24 cellular contexts compared by ENCODE assay signal in the genomic region with DNA sequence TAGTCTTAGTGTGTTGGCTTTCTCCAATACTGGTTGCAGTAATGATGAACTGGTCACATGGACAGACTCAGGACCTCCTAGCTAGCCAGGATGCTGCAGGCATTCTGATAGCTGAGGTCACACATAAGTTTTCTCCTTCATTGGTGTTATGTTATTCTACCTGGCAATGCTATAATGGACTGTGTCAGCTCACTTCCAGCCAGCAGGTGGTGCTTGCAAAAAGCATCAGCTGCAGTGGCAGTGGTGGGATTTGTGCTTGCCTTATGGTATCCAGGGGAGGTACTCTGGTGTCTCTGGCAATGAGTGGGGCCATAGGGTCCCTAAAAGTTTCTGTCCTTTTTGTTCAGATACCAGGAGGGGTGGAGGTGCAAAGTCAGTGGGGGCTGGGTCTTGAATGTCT. TPM values are rescaled to one million over a fixed set of nuclear protein-coding genes. Genes with fewer than 3 reads are reported as not detected.
A peak's percentile ranks its signal among the peaks of the same experiment; 100 is the strongest.
DNase-seq lines count a peak whose midpoint lies in the region; ATAC-seq and TF ChIP-seq lines count a peak whose summit lies in the region.
"Had no signal": no experiment of that assay in that cellular context is flagged by ENCODE, and none has a peak within 500 bp of the region (broad histone marks: within the 10 kb centered on the region; RNA-seq: fewer than 3 reads in every experiment).

No MANE protein-coding gene starts in this region.

- H3K27ac ChIP-seq in DND-41 (ENCODE audit: low read length): no peak overlapping the region
- H3K27ac ChIP-seq in OCI-LY3 (ENCODE audit: low read length): no peak overlapping the region
- H3K27ac ChIP-seq: coronary artery, SK-N-MC, suprapubic skin had no signal

- TF ChIP-seq CTCF in DND-41 (IDR thresholded peaks at IDR 0.05; ENCODE audit: borderline replicate concordance, extremely low read depth, low read length, poor library complexity, severe bottlenecking): peak; percentile 31
- peak; percentile 46 for TF ChIP-seq CTCF in OCI-LY3 (IDR thresholded peaks at IDR 0.05; ENCODE audit: low read depth, low read length)
- TF ChIP-seq CTCF in fibroblast of villous mesenchyme (IDR thresholded peaks at IDR 0.05; ENCODE audit: insufficient read depth, low read depth, low read length): peak; percentile 3

- no peak for ATAC-seq in DND-41 (ENCODE audit: insufficient read depth, low read depth)
- ATAC-seq in HG02759 (IDR thresholded peaks at IDR 0.05; ENCODE audit: unreplicated experiment): no peak
- no peak for ATAC-seq in HG03039 (IDR thresholded peaks at IDR 0.05; ENCODE audit: unreplicated experiment)
- ATAC-seq: CD8-positive, alpha-beta T cell; Panc1 had no signal

- H3K9me3 ChIP-seq in DND-41 (ENCODE audit: insufficient read depth, low read length, severe bottlenecking) (no peaks in the 10 kb centered on the region), OCI-LY3 (ENCODE audit: insufficient read depth, low read length) (no peaks in the 10 kb centered on the region)
- H3K9me3 ChIP-seq: HAP-1, suprapubic skin had no signal

- H4K20me1 ChIP-seq in DND-41 (ENCODE audit: insufficient read depth, low read length) (no peaks in the 10 kb centered on the region), OCI-LY3 (ENCODE audit: insufficient read depth, low read length) (no peaks in the 10 kb centered on the region)

- H3K9ac ChIP-seq in DND-41 (ENCODE audit: low read depth, low read length) (no peak overlapping the region), OCI-LY3 (ENCODE audit: low read length) (no peak overlapping the region)

- H3K27me3 ChIP-seq in DND-41 (ENCODE audit: insufficient read depth, low read length, poor library complexity): no peaks in the 10 kb centered on the region
- H3K27me3 ChIP-seq in OCI-LY3 (ENCODE audit: low read depth, low read length): no peaks in the 10 kb centered on the region

- DNase-seq in DND-41: no peak
- peak; percentile 6 for DNase-seq in HCEC 1CT
- DNase-seq in fibroblast of villous mesenchyme (ENCODE audit: low read depth): no peak
- DNase-seq in activated gamma-delta T cell (lab: John Stamatoyannopoulos, UW): no peak
- no peak for DNase-seq in activated CD4-positive, alpha-beta T cell treated with anti-CD3 and anti-CD28 coated beads, Interleukin-2, amount 50 U/mL, for 4 hours
- DNase-seq: activated CD4-positive, alpha-beta T cell treated with anti-CD3 and anti-CD28 coated beads for 48 hours; CD8-positive, alpha-beta T cell; DMS79; erythroblast; MV-4-11; NCI-H2081 treated with DMSO at 0.1 percent for 48 hours; NCI-H526 treated with DMSO at 0.1 percent for 48 hours; stimulated activated CD4-positive, alpha-beta T cell treated with anti-CD3 and anti-CD28 coated beads, Interleukin-4, amount 100 ng/mL, for 4 hours; stimulated activated CD8-positive, alpha-beta memory T cell treated with anti-CD3 and anti-CD28 coated beads, Interleukin-4, amount 100 ng/mL, for 48 hours; T1000 had no signal

- H3K79me2 ChIP-seq in DND-41 (ENCODE audit: insufficient read depth, low read length): no peaks in the 10 kb centered on the region
- no peaks in the 10 kb centered on the region for H3K79me2 ChIP-seq in OCI-LY3 (ENCODE audit: low read length)

- H2AFZ ChIP-seq in DND-41 (ENCODE audit: low read depth, low read length): no peak overlapping the region
- H2AFZ ChIP-seq in OCI-LY3 (ENCODE audit: low read depth, low read length): no peak overlapping the region

- no peaks in the 10 kb centered on the region for H3K4me1 ChIP-seq in DND-41 (ENCODE audit: insufficient read depth, low read length)
- H3K4me1 ChIP-seq in OCI-LY3 (ENCODE audit: low read length): no peaks in the 10 kb centered on the region
- H3K4me1 ChIP-seq: HAP-1, suprapubic skin had no signal

- no peaks in the 10 kb centered on the region for H3K36me3 ChIP-seq in DND-41 (ENCODE audit: insufficient read depth, low read length)
- H3K36me3 ChIP-seq in OCI-LY3 (replicated peaks; ENCODE audit: low read depth, low read length): no peaks in the 10 kb centered on the region
- H3K36me3 ChIP-seq: HAP-1, suprapubic skin had no signal

- H3K4me2 ChIP-seq in DND-41 (ENCODE audit: insufficient read depth, low read length) (no peak overlapping the region), OCI-LY3 (ENCODE audit: low read length) (no peak overlapping the region)
- H3K4me2 ChIP-seq: smooth muscle cell had no signal

- H3K4me3 ChIP-seq in DND-41 (ENCODE audit: low read depth in 1 of 2, low read length in 2 of 2): no peak overlapping the region
- no peak overlapping the region for H3K4me3 ChIP-seq in OCI-LY3 (ENCODE audit: low read length)
- no peak overlapping the region for H3K4me3 ChIP-seq in fibroblast of villous mesenchyme (ENCODE audit: low read depth, low read length)
- H3K4me3 ChIP-seq: coronary artery, HAP-1, SK-N-MC, smooth muscle cell, suprapubic skin had no signal

RNA-seq across cellular contexts. Expression of a gene that starts 33.6 kb away (rescaled TPM):
- 24.6 and 25.8 TPM in 2 replicates for total RNA-seq in fibroblast of villous mesenchyme
